In genomic region chr3:24496529-24497482, GRCh38 we compare ENCODE assay signal across 9 cellular contexts. TPM values are rescaled to one million over a fixed set of nuclear protein-coding genes. Genes with fewer than 3 reads are reported as not detected.
DNase-seq lines count a peak whose midpoint lies in the region; ATAC-seq and TF ChIP-seq lines count a peak whose summit lies in the region.
"Had no signal": no experiment of that assay in that cellular context is flagged by ENCODE, and none has a peak within 500 bp of the region (broad histone marks: within the 10 kb centered on the region; RNA-seq: fewer than 3 reads in every experiment).

No MANE protein-coding gene starts in this region.

- no peak for TF ChIP-seq EP300 in gastroesophageal sphincter (IDR thresholded peaks at IDR 0.05)

- H3K36me3 ChIP-seq in Peyer's patch: no peaks in the 10 kb centered on the region
- no peaks in the 10 kb centered on the region for H3K36me3 ChIP-seq in gastroesophageal sphincter

- WGBS in gastroesophageal sphincter (ENCODE audit: low coverage in 1 of 2), 2 donors: 49 to 72% methylated on average over 6 to 9 of the region's 16 CpGs

- H3K27me3 ChIP-seq in Peyer's patch: no peaks in the 10 kb centered on the region
- no peaks in the 10 kb centered on the region for H3K27me3 ChIP-seq in gastroesophageal sphincter

- DNase-seq in Peyer's patch: peak; percentile 45 to 77 (median 58)
- DNase-seq in pons (ENCODE audit: low spot score): peak; percentile 43
- DNase-seq in GM10248 (ENCODE audit: extremely low spot score): no peak
- DNase-seq in activated naive CD4-positive, alpha-beta T cell (lab: John Stamatoyannopoulos, UW): no peak
- no peak for DNase-seq in SK-N-DZ (ENCODE audit: low spot score)
- DNase-seq in NCI-H510A (lab: John Stamatoyannopoulos, UW): no peak

- H3K4me1 ChIP-seq in Peyer's patch (peaks cover 0 to 8% (median 0%) of the 10 kb centered on the region in 4 donors), gastroesophageal sphincter (peaks cover 0 to 40% (median 0%) of the 10 kb centered on the region in 3 donors)

- TF ChIP-seq CTCF in Peyer's patch (IDR thresholded peaks at IDR 0.05) (peak in 1 of 6 experiments; percentile 24), gastroesophageal sphincter (IDR thresholded peaks at IDR 0.05) (peak; percentile 28 to 81 (median 61)), GM10248 (IDR thresholded peaks at IDR 0.05; ENCODE audit: control extremely low read depth, extremely low read depth, low read depth, missing control alignments) (no peak)

- ATAC-seq in GM18867 (IDR thresholded peaks at IDR 0.05; ENCODE audit: unreplicated experiment) (peak; percentile 41), gastroesophageal sphincter (peak; percentile 17)

- H3K9me3 ChIP-seq in Peyer's patch (no peaks in the 10 kb centered on the region), gastroesophageal sphincter (no peaks in the 10 kb centered on the region)

- TF ChIP-seq POLR2A in Peyer's patch (IDR thresholded peaks at IDR 0.05) (no peak), gastroesophageal sphincter (IDR thresholded peaks at IDR 0.05) (no peak)

- H3K4me3 ChIP-seq in Peyer's patch (no peak overlapping the region), gastroesophageal sphincter (no peak overlapping the region)
- H3K4me3 ChIP-seq: SK-N-MC had no signal

- peak overlapping the region in 1 of 4 donors; percentile 86 for H3K27ac ChIP-seq in Peyer's patch
- peak overlapping the region in 3 of 4 donors; percentile 93 to 97 (median 96) for H3K27ac ChIP-seq in gastroesophageal sphincter
- H3K27ac ChIP-seq: SK-N-MC had no signal

- POLR2A ChIA-PET in GM10248 (lab: Yijun Ruan, JAX): interaction anchor here (0.6 kb wide), 1 partner anchor 323 kb away, joined by 3 read pairs; no protein-coding TSS in a partner anchor

- CTCF ChIA-PET in GM10248 (lab: Yijun Ruan, JAX): interaction anchor here (1.2 kb wide), 1 partner anchor 12 kb away, joined by 4 read pairs; no protein-coding TSS in a partner anchor

RNA-seq across cellular contexts. Expression of gene THRB, which starts 2.2 kb away (rescaled TPM):
- total RNA-seq in Peyer's patch: 10 to 100 TPM in 2 of 4 donors, 1 to 10 TPM in 2; 2.6 to 13.2 (median 8.4) TPM
- 10 to 100 TPM; 42.5 to 61.9 (median 55.8) TPM for total RNA-seq in gastroesophageal sphincter
- polyA plus RNA-seq in SK-N-DZ (2014; cell fraction: cytosol; rRNA removed): not detected in 2 replicates
- not detected in 2 replicates for polyA plus RNA-seq in SK-N-DZ (2014; cell fraction: nucleus; rRNA removed)

Comparison
In these comparisons a context has a peak if more than half of its experiments do, and no peak if none do; other contexts are left out.
1. DNase-seq: peak in Peyer's patch (3 of 3) and pons (single experiment); none in GM10248 (single experiment), activated naive CD4-positive, alpha-beta T cell (0 of 4), SK-N-DZ (single experiment) and NCI-H510A (single experiment).